1 cellular context compared by ENCODE assay signal in the genomic region with DNA sequence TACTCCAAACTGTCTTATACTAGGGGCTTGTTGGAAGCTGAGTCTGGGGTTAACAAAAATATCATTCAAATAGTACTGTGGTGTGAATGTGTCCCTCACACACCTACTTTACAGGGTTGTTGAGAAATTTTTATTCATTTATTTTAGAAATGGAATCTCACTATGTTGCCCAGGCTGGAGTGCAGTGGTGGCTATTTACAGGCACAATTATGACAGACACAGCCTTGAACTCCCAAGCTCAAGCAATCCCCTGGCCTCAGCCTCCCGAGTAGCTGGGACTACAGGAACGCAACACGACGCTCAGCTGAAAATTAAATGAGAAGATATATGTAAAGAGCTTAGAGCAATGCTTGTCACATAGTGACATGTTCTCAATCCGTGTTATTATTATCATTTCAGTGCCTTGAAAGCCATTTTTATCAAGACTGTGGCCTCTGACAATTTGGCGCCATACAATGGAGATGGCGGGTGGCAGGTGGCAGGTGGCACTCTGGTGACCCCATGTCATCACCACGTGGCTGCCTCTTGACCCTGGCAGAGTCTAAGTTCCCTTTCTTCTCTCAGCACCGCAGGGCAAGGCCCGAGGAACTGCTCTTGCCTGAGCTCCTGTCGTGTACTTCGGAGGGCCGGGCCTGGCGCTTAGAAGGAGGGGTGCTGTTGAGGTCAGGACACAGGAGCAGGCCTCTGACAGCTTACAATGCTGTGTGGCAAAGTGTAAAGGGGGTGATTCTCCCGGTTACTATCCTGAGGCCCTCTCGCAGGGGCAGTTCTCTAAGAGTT.
TF ChIP-seq lines count a peak whose summit lies in the region.

No MANE protein-coding gene starts in this region.

TF ChIP-seq in H1, 55 proteins besides CTCF, POLR2A, EP300 and RAD21 (continued from another document):
- no peak for TF ChIP-seq RNF2 (IDR thresholded peaks at IDR 0.05; ENCODE audit: borderline replicate concordance, low read depth, low read length, missing control alignments, poor library complexity, severe bottlenecking)
- no peak for TF ChIP-seq CHD1 (IDR thresholded peaks at IDR 0.05; ENCODE audit: low read depth, low read length)
- TF ChIP-seq TBP (IDR thresholded peaks at IDR 0.05; ENCODE audit: low read depth, low read length): no peak
- no peak for TF ChIP-seq HDAC2 (IDR thresholded peaks at IDR 0.05; ENCODE audit: borderline replicate concordance in 1 of 2, low read depth in 2 of 2, low read length in 2 of 2)
- no peak for TF ChIP-seq GTF2F1 (IDR thresholded peaks at IDR 0.05; ENCODE audit: borderline replicate concordance, low read depth, low read length)
- TF ChIP-seq BACH1 (IDR thresholded peaks at IDR 0.05; ENCODE audit: low read length): no peak
- TF ChIP-seq, protein P1, sequence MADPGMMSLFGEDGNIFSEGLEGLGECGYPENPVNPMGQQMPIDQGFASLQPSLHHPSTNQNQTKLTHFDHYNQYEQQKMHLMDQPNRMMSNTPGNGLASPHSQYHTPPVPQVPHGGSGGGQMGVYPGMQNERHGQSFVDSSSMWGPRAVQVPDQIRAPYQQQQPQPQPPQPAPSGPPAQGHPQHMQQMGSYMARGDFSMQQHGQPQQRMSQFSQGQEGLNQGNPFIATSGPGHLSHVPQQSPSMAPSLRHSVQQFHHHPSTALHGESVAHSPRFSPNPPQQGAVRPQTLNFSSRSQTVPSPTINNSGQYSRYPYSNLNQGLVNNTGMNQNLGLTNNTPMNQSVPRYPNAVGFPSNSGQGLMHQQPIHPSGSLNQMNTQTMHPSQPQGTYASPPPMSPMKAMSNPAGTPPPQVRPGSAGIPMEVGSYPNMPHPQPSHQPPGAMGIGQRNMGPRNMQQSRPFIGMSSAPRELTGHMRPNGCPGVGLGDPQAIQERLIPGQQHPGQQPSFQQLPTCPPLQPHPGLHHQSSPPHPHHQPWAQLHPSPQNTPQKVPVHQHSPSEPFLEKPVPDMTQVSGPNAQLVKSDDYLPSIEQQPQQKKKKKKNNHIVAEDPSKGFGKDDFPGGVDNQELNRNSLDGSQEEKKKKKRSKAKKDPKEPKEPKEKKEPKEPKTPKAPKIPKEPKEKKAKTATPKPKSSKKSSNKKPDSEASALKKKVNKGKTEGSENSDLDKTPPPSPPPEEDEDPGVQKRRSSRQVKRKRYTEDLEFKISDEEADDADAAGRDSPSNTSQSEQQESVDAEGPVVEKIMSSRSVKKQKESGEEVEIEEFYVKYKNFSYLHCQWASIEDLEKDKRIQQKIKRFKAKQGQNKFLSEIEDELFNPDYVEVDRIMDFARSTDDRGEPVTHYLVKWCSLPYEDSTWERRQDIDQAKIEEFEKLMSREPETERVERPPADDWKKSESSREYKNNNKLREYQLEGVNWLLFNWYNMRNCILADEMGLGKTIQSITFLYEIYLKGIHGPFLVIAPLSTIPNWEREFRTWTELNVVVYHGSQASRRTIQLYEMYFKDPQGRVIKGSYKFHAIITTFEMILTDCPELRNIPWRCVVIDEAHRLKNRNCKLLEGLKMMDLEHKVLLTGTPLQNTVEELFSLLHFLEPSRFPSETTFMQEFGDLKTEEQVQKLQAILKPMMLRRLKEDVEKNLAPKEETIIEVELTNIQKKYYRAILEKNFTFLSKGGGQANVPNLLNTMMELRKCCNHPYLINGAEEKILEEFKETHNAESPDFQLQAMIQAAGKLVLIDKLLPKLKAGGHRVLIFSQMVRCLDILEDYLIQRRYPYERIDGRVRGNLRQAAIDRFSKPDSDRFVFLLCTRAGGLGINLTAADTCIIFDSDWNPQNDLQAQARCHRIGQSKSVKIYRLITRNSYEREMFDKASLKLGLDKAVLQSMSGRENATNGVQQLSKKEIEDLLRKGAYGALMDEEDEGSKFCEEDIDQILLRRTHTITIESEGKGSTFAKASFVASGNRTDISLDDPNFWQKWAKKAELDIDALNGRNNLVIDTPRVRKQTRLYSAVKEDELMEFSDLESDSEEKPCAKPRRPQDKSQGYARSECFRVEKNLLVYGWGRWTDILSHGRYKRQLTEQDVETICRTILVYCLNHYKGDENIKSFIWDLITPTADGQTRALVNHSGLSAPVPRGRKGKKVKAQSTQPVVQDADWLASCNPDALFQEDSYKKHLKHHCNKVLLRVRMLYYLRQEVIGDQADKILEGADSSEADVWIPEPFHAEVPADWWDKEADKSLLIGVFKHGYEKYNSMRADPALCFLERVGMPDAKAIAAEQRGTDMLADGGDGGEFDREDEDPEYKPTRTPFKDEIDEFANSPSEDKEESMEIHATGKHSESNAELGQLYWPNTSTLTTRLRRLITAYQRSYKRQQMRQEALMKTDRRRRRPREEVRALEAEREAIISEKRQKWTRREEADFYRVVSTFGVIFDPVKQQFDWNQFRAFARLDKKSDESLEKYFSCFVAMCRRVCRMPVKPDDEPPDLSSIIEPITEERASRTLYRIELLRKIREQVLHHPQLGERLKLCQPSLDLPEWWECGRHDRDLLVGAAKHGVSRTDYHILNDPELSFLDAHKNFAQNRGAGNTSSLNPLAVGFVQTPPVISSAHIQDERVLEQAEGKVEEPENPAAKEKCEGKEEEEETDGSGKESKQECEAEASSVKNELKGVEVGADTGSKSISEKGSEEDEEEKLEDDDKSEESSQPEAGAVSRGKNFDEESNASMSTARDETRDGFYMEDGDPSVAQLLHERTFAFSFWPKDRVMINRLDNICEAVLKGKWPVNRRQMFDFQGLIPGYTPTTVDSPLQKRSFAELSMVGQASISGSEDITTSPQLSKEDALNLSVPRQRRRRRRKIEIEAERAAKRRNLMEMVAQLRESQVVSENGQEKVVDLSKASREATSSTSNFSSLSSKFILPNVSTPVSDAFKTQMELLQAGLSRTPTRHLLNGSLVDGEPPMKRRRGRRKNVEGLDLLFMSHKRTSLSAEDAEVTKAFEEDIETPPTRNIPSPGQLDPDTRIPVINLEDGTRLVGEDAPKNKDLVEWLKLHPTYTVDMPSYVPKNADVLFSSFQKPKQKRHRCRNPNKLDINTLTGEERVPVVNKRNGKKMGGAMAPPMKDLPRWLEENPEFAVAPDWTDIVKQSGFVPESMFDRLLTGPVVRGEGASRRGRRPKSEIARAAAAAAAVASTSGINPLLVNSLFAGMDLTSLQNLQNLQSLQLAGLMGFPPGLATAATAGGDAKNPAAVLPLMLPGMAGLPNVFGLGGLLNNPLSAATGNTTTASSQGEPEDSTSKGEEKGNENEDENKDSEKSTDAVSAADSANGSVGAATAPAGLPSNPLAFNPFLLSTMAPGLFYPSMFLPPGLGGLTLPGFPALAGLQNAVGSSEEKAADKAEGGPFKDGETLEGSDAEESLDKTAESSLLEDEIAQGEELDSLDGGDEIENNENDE (IDR thresholded peaks at IDR 0.05; ENCODE audit: insufficient replicate concordance, low read length): no peak
- TF ChIP-seq, protein P2, sequence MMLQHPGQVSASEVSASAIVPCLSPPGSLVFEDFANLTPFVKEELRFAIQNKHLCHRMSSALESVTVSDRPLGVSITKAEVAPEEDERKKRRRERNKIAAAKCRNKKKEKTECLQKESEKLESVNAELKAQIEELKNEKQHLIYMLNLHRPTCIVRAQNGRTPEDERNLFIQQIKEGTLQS (IDR thresholded peaks at IDR 0.05; ENCODE audit: insufficient read depth, low read depth, low read length): no peak
- TF ChIP-seq, protein P3, sequence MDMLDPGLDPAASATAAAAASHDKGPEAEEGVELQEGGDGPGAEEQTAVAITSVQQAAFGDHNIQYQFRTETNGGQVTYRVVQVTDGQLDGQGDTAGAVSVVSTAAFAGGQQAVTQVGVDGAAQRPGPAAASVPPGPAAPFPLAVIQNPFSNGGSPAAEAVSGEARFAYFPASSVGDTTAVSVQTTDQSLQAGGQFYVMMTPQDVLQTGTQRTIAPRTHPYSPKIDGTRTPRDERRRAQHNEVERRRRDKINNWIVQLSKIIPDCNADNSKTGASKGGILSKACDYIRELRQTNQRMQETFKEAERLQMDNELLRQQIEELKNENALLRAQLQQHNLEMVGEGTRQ (IDR thresholded peaks at IDR 0.05; ENCODE audit: low read length): no peak
- TF ChIP-seq KDM4A (IDR thresholded peaks at IDR 0.05; ENCODE audit: low read depth, low read length, severe bottlenecking): no peak
- no peak for TF ChIP-seq HDAC6 (IDR thresholded peaks at IDR 0.05; ENCODE audit: low read depth, low read length)
- TF ChIP-seq SP4 (IDR thresholded peaks at IDR 0.05; ENCODE audit: low read length): no peak
